In the genomic region with DNA sequence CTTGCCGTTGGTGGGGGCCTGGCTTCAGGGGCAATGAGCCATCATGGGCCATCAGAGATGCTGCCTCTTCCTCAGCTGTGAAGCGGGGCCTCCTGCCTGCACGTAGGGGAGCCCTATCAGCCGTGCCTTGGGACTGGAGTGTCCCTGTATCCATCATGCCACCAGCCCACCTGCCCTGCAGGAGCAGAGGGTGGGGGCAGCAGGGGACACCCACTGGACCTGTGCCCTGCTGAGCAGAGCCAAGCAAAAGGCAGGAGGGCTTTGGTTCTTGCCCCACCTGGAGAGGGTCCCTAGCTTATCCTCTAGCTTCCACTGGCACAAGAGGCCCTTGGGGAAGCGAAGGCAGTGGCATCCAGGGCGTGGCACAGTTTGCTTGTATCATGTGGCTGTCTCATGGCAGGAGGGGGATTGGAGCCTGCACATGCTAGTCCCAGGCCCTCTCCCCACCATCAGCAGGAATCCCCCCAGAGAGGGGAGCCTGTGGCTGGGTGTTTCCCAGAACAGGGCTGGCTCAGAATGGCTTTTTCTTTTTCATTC, we compare ENCODE assay signal across 15 cellular contexts.
"Had no signal": no experiment of that assay in that cellular context is flagged by ENCODE, and none has a peak within 500 bp of the region (broad histone marks: within the 10 kb centered on the region; RNA-seq: fewer than 3 reads in every experiment).

No MANE protein-coding gene starts in this region.

- H3K27me3 ChIP-seq: foreskin keratinocyte, thyroid gland had no signal

- ATAC-seq: activated CD8-positive, alpha-beta T cell treated with anti-CD3 and anti-CD28 coated beads for 36 hours; foreskin keratinocyte had no signal

- H3K27ac ChIP-seq: foreskin keratinocyte, thyroid gland had no signal

- H3K9me3 ChIP-seq: thyroid gland had no signal

- FAIRE-seq: colon, keratinocyte, urothelium cell line had no signal

- DNase-seq: activated B cell treated with CpG ODN at 0.5 μM for 24 hours; activated CD4-positive, alpha-beta T cell treated with anti-CD3 and anti-CD28 coated beads for 4 hours; activated CD8-positive, alpha-beta T cell treated with anti-CD3 and anti-CD28 coated beads for 36 hours; activated naive CD4-positive, alpha-beta T cell treated with Interleukin-2 at 50 U/mL for 16 hours; activated T-cell treated with anti-CD3 and anti-CD28 coated beads, Interleukin-2, amount 50 U/mL, for 24 hours; central memory CD4-positive, alpha-beta T cell; endodermal cell; foreskin keratinocyte; glutamatergic neuron; stimulated activated CD8-positive, alpha-beta memory T cell treated with anti-CD3 and anti-CD28 coated beads, Interleukin-4, amount 100 ng/mL, for 48 hours; stimulated activated naive CD4-positive, alpha-beta T cell; thyroid gland had no signal

- H3K4me3 ChIP-seq: thyroid gland had no signal

- H3K4me1 ChIP-seq: foreskin keratinocyte had no signal

- H3K36me3 ChIP-seq: thyroid gland had no signal
